ENCODE assay signal across 1 cellular context in the genomic region with DNA sequence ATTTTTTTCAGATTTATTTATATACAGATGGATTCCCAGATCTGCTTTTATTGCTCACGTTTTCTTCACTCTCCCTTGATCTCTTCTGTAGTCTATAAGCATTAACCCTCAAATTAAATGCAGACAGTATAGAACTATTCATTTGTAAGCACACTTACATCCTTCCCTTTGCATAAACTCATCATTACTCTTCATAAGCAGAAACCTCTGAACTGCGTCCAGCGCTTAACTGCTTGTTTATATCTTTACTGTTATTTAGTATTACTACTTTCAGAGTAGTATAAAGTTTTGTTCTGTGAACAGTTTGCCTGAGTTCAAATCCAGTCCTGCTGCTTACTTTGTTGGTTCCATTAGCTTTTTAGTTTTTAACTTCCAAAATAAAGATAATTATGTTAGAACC.
TF ChIP-seq lines count a peak whose summit lies in the region.

No MANE protein-coding gene starts in this region.

TF ChIP-seq in GM12878, 131 proteins besides CTCF, POLR2A, EP300 and RAD21:
- no peak for TF ChIP-seq ZNF592 (IDR thresholded peaks at IDR 0.05)
- TF ChIP-seq ZNF207 (IDR thresholded peaks at IDR 0.05; ENCODE audit: borderline replicate concordance): no peak
- TF ChIP-seq IRF3 (IDR thresholded peaks at IDR 0.05): no peak
- TF ChIP-seq NR2F1 (conservative IDR thresholded peaks at IDR 0.05): no peak
- no peak for TF ChIP-seq ATF7 (IDR thresholded peaks at IDR 0.05; ENCODE audit: low read depth)
- TF ChIP-seq ZBED1 (IDR thresholded peaks at IDR 0.05; ENCODE audit: borderline replicate concordance): no peak
- TF ChIP-seq, protein P1, sequence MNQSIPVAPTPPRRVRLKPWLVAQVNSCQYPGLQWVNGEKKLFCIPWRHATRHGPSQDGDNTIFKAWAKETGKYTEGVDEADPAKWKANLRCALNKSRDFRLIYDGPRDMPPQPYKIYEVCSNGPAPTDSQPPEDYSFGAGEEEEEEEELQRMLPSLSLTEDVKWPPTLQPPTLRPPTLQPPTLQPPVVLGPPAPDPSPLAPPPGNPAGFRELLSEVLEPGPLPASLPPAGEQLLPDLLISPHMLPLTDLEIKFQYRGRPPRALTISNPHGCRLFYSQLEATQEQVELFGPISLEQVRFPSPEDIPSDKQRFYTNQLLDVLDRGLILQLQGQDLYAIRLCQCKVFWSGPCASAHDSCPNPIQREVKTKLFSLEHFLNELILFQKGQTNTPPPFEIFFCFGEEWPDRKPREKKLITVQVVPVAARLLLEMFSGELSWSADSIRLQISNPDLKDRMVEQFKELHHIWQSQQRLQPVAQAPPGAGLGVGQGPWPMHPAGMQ (IDR thresholded peaks at IDR 0.05; ENCODE audit: borderline replicate concordance): no peak
- TF ChIP-seq CBX3 (IDR thresholded peaks at IDR 0.05; ENCODE audit: borderline replicate concordance, low read depth): no peak
- TF ChIP-seq NRF1 (conservative IDR thresholded peaks at IDR 0.05; ENCODE audit: low read depth, low read length): no peak
- no peak for TF ChIP-seq JUND (IDR thresholded peaks at IDR 0.05; ENCODE audit: low read depth, low read length)
- no peak for TF ChIP-seq FOXM1 (IDR thresholded peaks at IDR 0.05; ENCODE audit: low read depth, low read length)
- no peak for TF ChIP-seq NR2C1 (IDR thresholded peaks at IDR 0.05)
- TF ChIP-seq SIX5 (IDR thresholded peaks at IDR 0.05; ENCODE audit: low read depth, low read length, severe bottlenecking): no peak
- no peak for TF ChIP-seq ZBTB4 (CRISPR knock-in tag; IDR thresholded peaks at IDR 0.05)
- TF ChIP-seq, protein P2, sequence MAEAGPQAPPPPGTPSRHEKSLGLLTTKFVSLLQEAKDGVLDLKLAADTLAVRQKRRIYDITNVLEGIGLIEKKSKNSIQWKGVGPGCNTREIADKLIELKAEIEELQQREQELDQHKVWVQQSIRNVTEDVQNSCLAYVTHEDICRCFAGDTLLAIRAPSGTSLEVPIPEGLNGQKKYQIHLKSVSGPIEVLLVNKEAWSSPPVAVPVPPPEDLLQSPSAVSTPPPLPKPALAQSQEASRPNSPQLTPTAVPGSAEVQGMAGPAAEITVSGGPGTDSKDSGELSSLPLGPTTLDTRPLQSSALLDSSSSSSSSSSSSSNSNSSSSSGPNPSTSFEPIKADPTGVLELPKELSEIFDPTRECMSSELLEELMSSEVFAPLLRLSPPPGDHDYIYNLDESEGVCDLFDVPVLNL (IDR thresholded peaks at IDR 0.05; ENCODE audit: low read depth, low read length): no peak
- TF ChIP-seq HDGF (IDR thresholded peaks at IDR 0.05): no peak
- TF ChIP-seq SUPT20H (IDR thresholded peaks at IDR 0.05; ENCODE audit: borderline replicate concordance, control insufficient read depth, low read depth, low read length): no peak
- TF ChIP-seq HDAC2 (IDR thresholded peaks at IDR 0.05): no peak
